ENCODE assay signal across 20 cellular contexts in the genomic region with DNA sequence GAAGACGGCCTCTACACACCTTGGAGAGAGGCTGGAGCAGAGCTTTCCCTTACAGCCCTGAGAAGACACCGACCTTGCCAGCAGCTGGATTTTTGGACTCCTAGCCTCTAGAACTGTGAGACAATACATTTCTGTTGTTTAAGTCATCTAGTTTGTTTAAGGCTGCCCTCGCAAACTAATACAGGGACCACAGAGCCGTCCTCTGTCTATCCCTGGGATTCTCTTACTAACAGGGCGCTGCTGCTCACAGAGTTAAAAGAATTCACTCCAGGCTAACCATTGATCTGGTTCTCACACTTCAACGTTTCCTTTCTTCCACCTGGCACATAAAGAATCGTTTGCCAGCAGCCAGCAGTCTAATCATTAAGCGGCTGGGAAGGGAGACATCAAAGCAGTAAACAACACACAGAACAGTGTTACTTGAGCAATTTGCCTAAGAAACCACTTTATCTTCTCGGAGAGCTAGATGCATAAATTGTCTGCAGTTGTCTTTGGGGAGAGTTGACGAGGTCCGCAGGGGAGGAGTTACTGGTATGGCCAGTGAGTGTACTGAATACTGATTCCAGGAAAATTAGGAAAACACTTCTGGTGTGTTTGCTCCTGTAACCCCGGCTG.
DNase-seq lines count a peak whose midpoint lies in the region; ATAC-seq, FAIRE-seq and TF ChIP-seq lines count a peak whose summit lies in the region.
"Had no signal": no experiment of that assay in that cellular context is flagged by ENCODE, and none has a peak within 500 bp of the region (broad histone marks: within the 10 kb centered on the region; RNA-seq: fewer than 3 reads in every experiment).

No MANE protein-coding gene starts in this region.

- H3K27me3 ChIP-seq in H9 (ENCODE audit: insufficient read depth, low read length) (no peaks in the 10 kb centered on the region), adipocyte (replicated peaks; ENCODE audit: control insufficient read depth, insufficient read depth, low read length) (no peaks in the 10 kb centered on the region), ovary (no peaks in the 10 kb centered on the region)
- H3K27me3 ChIP-seq: SJSA1 had no signal

- no CpG with 5 or more reads among the region's 12 CpGs for WGBS in H9 (ENCODE audit: extremely low coverage, insufficient read length, low lambda C conversion rate)
- 13 to 20% (median 14%) methylated on average over 12 of the region's 12 CpGs for WGBS in ovary, 3 donors

- no peak overlapping the region for H3K4me3 Mint-ChIP-seq in H9
- H3K4me3 Mint-ChIP-seq: activated CD8-positive, alpha-beta T cell treated with anti-CD3 and anti-CD28 coated beads, Interleukin-2, amount 10 ng/mL, durations not matched to agents 7 days and 5 days; effector memory CD8-positive, alpha-beta T cell; natural killer cell treated with Interleukin-12 subunit alpha and Interleukin-12 subunit beta and Interleukin-15 and Interleukin-18, amount 100 ng/mL, for 72 hours had no signal

- no peak overlapping the region for H3K18ac ChIP-seq in H9 (ENCODE audit: insufficient read length, low read depth, low read length)

- no peaks in the 10 kb centered on the region for H3K79me1 ChIP-seq in H9 (ENCODE audit: insufficient read depth, low read depth, low read length, poor library complexity, severe bottlenecking)

- H2BK120ac ChIP-seq in H9 (ENCODE audit: low read depth, low read length, poor library complexity, severe bottlenecking): no peak overlapping the region

- no peak overlapping the region for H2AK5ac ChIP-seq in H9 (ENCODE audit: insufficient read length, low read length)

- no peak for TF ChIP-seq EP300 in ovary (IDR thresholded peaks at IDR 0.05)

- H3K4me1 ChIP-seq in H9 (ENCODE audit: insufficient read depth, low read length): no peaks in the 10 kb centered on the region
- peaks cover 16% of the 10 kb centered on the region for H3K4me1 ChIP-seq in adipocyte (ENCODE audit: control insufficient read depth, insufficient read depth, low read length)
- H3K4me1 ChIP-seq in kidney (ENCODE audit: control insufficient read depth in 1 of 2, insufficient read depth in 1 of 2, low read depth in 1 of 2, low read length in 2 of 2): peaks cover 0 to 8% of the 10 kb centered on the region in 2 donors
- H3K4me1 ChIP-seq in ovary (ENCODE audit: insufficient read depth): peaks cover 4% of the 10 kb centered on the region

- no peak overlapping the region for H3K23ac ChIP-seq in H9 (ENCODE audit: insufficient read length, low read depth, low read length)

- H4K8ac ChIP-seq in H9 (replicated peaks; ENCODE audit: insufficient read length, low read depth, low read length): no peak overlapping the region

- H3K27ac ChIP-seq in H9 (ENCODE audit: insufficient read length, low read depth, low read length) (no peak overlapping the region), kidney (ENCODE audit: low read depth in 2 of 2, low read length in 2 of 2) (peak overlapping the region; percentile 20 to 33), ovary (peak overlapping the region; percentile 39 to 71)
- H3K27ac ChIP-seq: SJSA1 had no signal

- H3K4me2 ChIP-seq in H9 (ENCODE audit: insufficient read depth, insufficient read length, low read length): no peak overlapping the region

- H2BK12ac ChIP-seq in H9 (ENCODE audit: insufficient read length, low read depth, low read length): no peak overlapping the region

- H3T11ph ChIP-seq in H9 (ENCODE audit: low read length): no peak overlapping the region

- peaks cover 11 to 13% of the 10 kb centered on the region in 2 experiments; a peak in 4 of 5 replicates for H3K9me3 Mint-ChIP-seq in H9
- H3K9me3 Mint-ChIP-seq: effector memory CD8-positive, alpha-beta T cell; natural killer cell treated with Interleukin-12 subunit alpha and Interleukin-12 subunit beta and Interleukin-15 and Interleukin-18, amount 100 ng/mL, for 72 hours had no signal

- H3K36me3 ChIP-seq in adipocyte (ENCODE audit: control insufficient read depth, insufficient read depth, low read length, severe bottlenecking): no peaks in the 10 kb centered on the region
- no peaks in the 10 kb centered on the region for H3K36me3 ChIP-seq in kidney (ENCODE audit: control insufficient read depth in 1 of 2, insufficient read depth in 2 of 2, low read length in 2 of 2)
- no peaks in the 10 kb centered on the region for H3K36me3 ChIP-seq in ovary
- H3K36me3 ChIP-seq: HAP-1, SJSA1 had no signal

- H3K36me3 Mint-ChIP-seq in H9 (ENCODE audit: insufficient read depth in 1 of 3, low read depth in 3 of 3): peaks cover 0 to 17% (median 5%) of the 10 kb centered on the region in 3 experiments; a peak in 4 of 7 replicates
- H3K36me3 Mint-ChIP-seq: natural killer cell treated with Interleukin-12 subunit alpha and Interleukin-12 subunit beta and Interleukin-15 and Interleukin-18, amount 100 ng/mL, for 72 hours had no signal

- H3K9me3 ChIP-seq in H9 (ENCODE audit: control insufficient read depth, low read depth, low read length) (no peaks in the 10 kb centered on the region), adipocyte (ENCODE audit: control insufficient read depth, low read length) (no peaks in the 10 kb centered on the region), kidney (ENCODE audit: control insufficient read depth in 1 of 2, low read length in 2 of 2) (peaks cover 0 to 3% of the 10 kb centered on the region in 2 donors), ovary (no peaks in the 10 kb centered on the region)
- H3K9me3 ChIP-seq: HAP-1, SJSA1 had no signal

- H3K4me3 ChIP-seq in adipocyte (ENCODE audit: low read length) (peak overlapping the region; percentile 60), kidney (ENCODE audit: low read length in 2 of 2) (peak overlapping the region; percentile 53 to 65), ovary (no peak overlapping the region)
- H3K4me3 ChIP-seq: HAP-1, SJSA1 had no signal

- no peak overlapping the region for H2AFZ ChIP-seq in H9 (ENCODE audit: low read length)

- H4K91ac ChIP-seq in H9 (ENCODE audit: insufficient read length, low read depth, low read length): no peak overlapping the region

- no peak for ATAC-seq in GM19455 (IDR thresholded peaks at IDR 0.05; ENCODE audit: unreplicated experiment)
- ATAC-seq: activated CD8-positive, alpha-beta T cell treated with anti-CD3 and anti-CD28 coated beads, Interleukin-2, amount 10 ng/mL, durations not matched to agents 7 days and 5 days; effector memory CD8-positive, alpha-beta T cell; natural killer cell treated with Interleukin-12 subunit alpha and Interleukin-12 subunit beta and Interleukin-15 and Interleukin-18, amount 100 ng/mL, for 72 hours had no signal

- no peak overlapping the region for H3K9ac ChIP-seq in H9 (ENCODE audit: extremely low read depth, insufficient read length, low read length)
- no peak overlapping the region for H3K9ac ChIP-seq in adipocyte (ENCODE audit: low read length)
- H3K9ac ChIP-seq in kidney (ENCODE audit: low read length in 2 of 2): peak overlapping the region in 1 of 2 donors; percentile 54

- TF ChIP-seq CTCF in H9 (conservative IDR thresholded peaks at IDR 0.05) (no peak), kidney (IDR thresholded peaks at IDR 0.05; ENCODE audit: borderline replicate concordance, extremely low read depth, insufficient read depth) (no peak), ovary (IDR thresholded peaks at IDR 0.05) (no peak)

- H2BK15ac ChIP-seq in H9 (ENCODE audit: low read depth, low read length): no peak overlapping the region

- H4K5ac ChIP-seq in H9 (ENCODE audit: insufficient read length, low read depth, low read length): no peak overlapping the region

- no peak overlapping the region for H3K56ac ChIP-seq in H9 (ENCODE audit: insufficient read length, low read depth, low read length)

- intact Hi-C loops in kidney (cut with DNase I): no loop called here
- intact Hi-C loops in ovary (cut with DNase I): no loop called here

- peak overlapping the region in 1 of 3 experiments; percentile 50; a peak in 1 of 7 replicates for H3K27ac Mint-ChIP-seq in H9
- H3K27ac Mint-ChIP-seq: activated CD8-positive, alpha-beta T cell treated with anti-CD3 and anti-CD28 coated beads, Interleukin-2, amount 10 ng/mL, durations not matched to agents 7 days and 5 days; effector memory CD8-positive, alpha-beta T cell; natural killer cell treated with Interleukin-12 subunit alpha and Interleukin-12 subunit beta and Interleukin-15 and Interleukin-18, amount 100 ng/mL, for 72 hours had no signal

- TF ChIP-seq POLR2A in ovary (IDR thresholded peaks at IDR 0.05): no peak

- no peak overlapping the region; the same call in 1 of the 2 replicates for H3K14ac ChIP-seq in H9 (ENCODE audit: insufficient read depth, low read length)

- H3K4ac ChIP-seq in H9 (ENCODE audit: low read depth, low read length): no peak overlapping the region

- no peaks in the 10 kb centered on the region for H4K20me1 ChIP-seq in H9 (ENCODE audit: control insufficient read depth, insufficient read depth, insufficient read length)

- no peak overlapping the region for H2BK5ac ChIP-seq in H9 (ENCODE audit: insufficient read length, low read length)

- peaks cover 10% of the 10 kb centered on the region in 2 experiments for H3K4me1 Mint-ChIP-seq in H9

- no peak for FAIRE-seq in kidney (lab: Jason Lieb, UNC)
- FAIRE-seq: bronchial epithelial cell, D721Med, frontal cortex, islet of Langerhans had no signal

- H3K23me2 ChIP-seq in H9 (ENCODE audit: insufficient read length, low read depth, low read length, poor library complexity, severe bottlenecking): no peaks in the 10 kb centered on the region

- no peaks in the 10 kb centered on the region for H3K79me2 ChIP-seq in H9 (ENCODE audit: insufficient read depth, low read length)

- H3K27me3 Mint-ChIP-seq in H9 (ENCODE audit: low read depth): peaks cover 3% of the 10 kb centered on the region; the same call in 1 of the 2 replicates

- H2BK20ac ChIP-seq in H9 (ENCODE audit: low read depth, low read length, poor library complexity, severe bottlenecking): peak overlapping the region; percentile 60

- no peak for DNase-seq in H9
- DNase-seq in adipocyte (ENCODE audit: low read depth): no peak
- DNase-seq in kidney: no peak
- peak in 3 of 5 donors; percentile 43 to 76 (median 50) for DNase-seq in ovary
- DNase-seq in NCI-H2029 (lab: John Stamatoyannopoulos, UW): no peak
- no peak for DNase-seq in stimulated activated CD4-positive, alpha-beta T cell treated with anti-CD3 and anti-CD28 coated beads, Interleukin-4, amount 100 ng/mL, for 1 hour
- no peak for DNase-seq in COLO668 (lab: John Stamatoyannopoulos, UW; ENCODE audit: unreplicated experiment)
- DNase-seq: activated CD8-positive, alpha-beta T cell treated with anti-CD3 and anti-CD28 coated beads, Interleukin-2, amount 10 ng/mL, durations not matched to agents 7 days and 5 days; activated effector memory CD4-positive, alpha-beta T cell treated with Interleukin-2 at 50 U/mL for 16 hours; effector memory CD8-positive, alpha-beta T cell; NCI-H187 treated with DMSO at 0.1 percent for 48 hours; stimulated activated CD4-positive, alpha-beta T cell treated with anti-CD3 and anti-CD28 coated beads, Interleukin-15, amount 100 ng/mL, for 24 hours had no signal

Comparison
In these comparisons a context has a peak if more than half of its experiments do, and no peak if none do; other contexts are left out.
1. DNase-seq: peak in ovary (3 of 5); none in H9 (single experiment), adipocyte (single experiment), kidney (single experiment), NCI-H2029 (single experiment), stimulated activated CD4-positive, alpha-beta T cell treated with anti-CD3 and anti-CD28 coated beads, Interleukin-4, amount 100 ng/mL, for 1 hour (single experiment) and COLO668 (single experiment).